10 cellular contexts compared by ENCODE assay signal in the genomic region with DNA sequence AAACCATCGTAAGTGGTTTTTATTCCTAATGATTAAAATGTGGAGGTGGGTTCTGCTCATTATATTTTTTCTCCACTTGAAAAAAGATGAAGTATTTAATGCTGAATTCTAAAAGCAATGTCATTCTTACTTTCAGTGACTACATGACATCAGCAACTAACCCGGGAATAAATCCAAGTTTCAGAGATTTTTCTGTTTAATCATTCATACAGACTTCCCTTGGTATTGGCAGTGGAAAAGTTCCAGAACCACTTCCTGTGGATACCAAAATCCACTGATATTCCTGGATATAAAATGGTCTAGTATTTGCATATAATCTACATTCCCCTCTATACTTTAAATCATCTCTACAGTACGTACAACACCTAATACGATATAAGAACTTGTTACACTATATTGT.
A peak's percentile ranks its signal among the peaks of the same experiment; 100 is the strongest.
DNase-seq lines count a peak whose midpoint lies in the region; ATAC-seq and TF ChIP-seq lines count a peak whose summit lies in the region.
"Had no signal": no experiment of that assay in that cellular context is flagged by ENCODE, and none has a peak within 500 bp of the region (broad histone marks: within the 10 kb centered on the region; RNA-seq: fewer than 3 reads in every experiment).

No MANE protein-coding gene starts in this region.

- in situ Hi-C loops in ACHN (cut with HindIII; ENCODE audit: low pct_ligation_motif_present, low pct_unique_long_range_greater_than_20kb, low sequenced_read_pairs): no loop called here

- H3K4me1 Mint-ChIP-seq in stimulated activated naive B cell treated with anti-CD40 and anti-IgM and Interleukin-4, amounts not matched to agents 10 μg/mL and 1 μg/mL and 100 μg/mL, for 72 hours: peaks cover 36 to 48% of the 10 kb centered on the region in 2 donors

- no peak overlapping the region for H3K27ac Mint-ChIP-seq in stimulated activated naive B cell treated with anti-CD40 and anti-IgM and Interleukin-4, amounts not matched to agents 10 μg/mL and 1 μg/mL and 100 μg/mL, for 72 hours

- DNase-seq in ACHN (peak; percentile 92), cerebellum (ENCODE audit: low spot score) (peak; percentile 50), myocyte (ENCODE audit: low read depth) (peak; percentile 78), NCI-H526 treated with DMSO at 0.1 percent for 48 hours (lab: John Stamatoyannopoulos, UW) (no peak), OCI-M2 (lab: John Stamatoyannopoulos, UW; ENCODE audit: unreplicated experiment) (no peak)
- no peak for DNase-seq in stimulated activated naive B cell treated with anti-CD40 and anti-IgM and Interleukin-4, amounts not matched to agents 10 μg/mL and 1 μg/mL and 100 μg/mL, for 72 hours
- DNase-seq: activated T-cell treated with anti-CD3 and anti-CD28 coated beads, Interleukin-2, amount 50 U/mL, for 4 hours; NCI-H1417 had no signal

- no peak for TF ChIP-seq RAD21 in Ishikawa (IDR thresholded peaks at IDR 0.05; ENCODE audit: low read depth)

- TF ChIP-seq EP300 in Ishikawa (IDR thresholded peaks at IDR 0.05; ENCODE audit: borderline replicate concordance): no peak

- H3K36me3 Mint-ChIP-seq in stimulated activated naive B cell treated with anti-CD40 and anti-IgM and Interleukin-4, amounts not matched to agents 10 μg/mL and 1 μg/mL and 100 μg/mL, for 72 hours: peaks cover 10 to 26% of the 10 kb centered on the region in 2 donors

- ATAC-seq in GM21390 (IDR thresholded peaks at IDR 0.05; ENCODE audit: unreplicated experiment): no peak
- ATAC-seq in stimulated activated naive B cell treated with anti-CD40 and anti-IgM and Interleukin-4, amounts not matched to agents 10 μg/mL and 1 μg/mL and 100 μg/mL, for 72 hours (replicated peaks): no peak
- ATAC-seq: activated T-cell treated with anti-CD3 and anti-CD28 coated beads, Interleukin-2, amount 50 U/mL, for 4 hours had no signal

- no peaks in the 10 kb centered on the region for H3K27me3 Mint-ChIP-seq in stimulated activated naive B cell treated with anti-CD40 and anti-IgM and Interleukin-4, amounts not matched to agents 10 μg/mL and 1 μg/mL and 100 μg/mL, for 72 hours

- no peak overlapping the region for H3K4me3 Mint-ChIP-seq in stimulated activated naive B cell treated with anti-CD40 and anti-IgM and Interleukin-4, amounts not matched to agents 10 μg/mL and 1 μg/mL and 100 μg/mL, for 72 hours
- H3K4me3 Mint-ChIP-seq: activated T-cell treated with anti-CD3 and anti-CD28 coated beads, Interleukin-2, amount 50 U/mL, for 4 hours had no signal

- H3K9me3 Mint-ChIP-seq in stimulated activated naive B cell treated with anti-CD40 and anti-IgM and Interleukin-4, amounts not matched to agents 10 μg/mL and 1 μg/mL and 100 μg/mL, for 72 hours: peaks cover 20 to 26% of the 10 kb centered on the region in 2 donors

TF ChIP-seq in Ishikawa, 13 proteins besides CTCF, POLR2A, EP300 and RAD21:
- TF ChIP-seq TAF1 (IDR thresholded peaks at IDR 0.05; ENCODE audit: low read depth): no peak
- TF ChIP-seq NFIC (IDR thresholded peaks at IDR 0.05): peak; percentile 30; the same call in 1 of the 2 replicates
- TF ChIP-seq TEAD4 (IDR thresholded peaks at IDR 0.05): no peak

Comparison
In these comparisons a context has a peak if more than half of its experiments do, and no peak if none do; other contexts are left out.
1. DNase-seq: peak in ACHN (single experiment), cerebellum (single experiment) and myocyte (single experiment); none in stimulated activated naive B cell treated with anti-CD40 and anti-IgM and Interleukin-4, amounts not matched to agents 10 μg/mL and 1 μg/mL and 100 μg/mL, for 72 hours (single experiment), NCI-H526 treated with DMSO at 0.1 percent for 48 hours (single experiment) and OCI-M2 (single experiment).